ENCODE assay signal across 8 cellular contexts in genomic region chr3:119322021-119322522, GRCh38. TPM values are rescaled to one million over a fixed set of nuclear protein-coding genes. Genes with fewer than 3 reads are reported as not detected.
A peak's percentile ranks its signal among the peaks of the same experiment; 100 is the strongest.
DNase-seq lines count a peak whose midpoint lies in the region; ATAC-seq and TF ChIP-seq lines count a peak whose summit lies in the region.

No MANE protein-coding gene starts in this region.

- peak overlapping the region; percentile 87 to 94 (median 90) for H3K4me3 Mint-ChIP-seq in CD4-positive, CD25-positive, alpha-beta regulatory T cell

- H3K14ac ChIP-seq in mesenchymal stem cell (ENCODE audit: low read length in 2 of 2): peak overlapping the region in 1 of 2 experiments; percentile 96

- no peak for ATAC-seq in CD4-positive, CD25-positive, alpha-beta regulatory T cell (ENCODE audit: low read depth in 2 of 2)
- ATAC-seq in HG03378 (IDR thresholded peaks at IDR 0.05; ENCODE audit: unreplicated experiment) (no peak), HG03342 (IDR thresholded peaks at IDR 0.05; ENCODE audit: unreplicated experiment) (no peak)

- peak overlapping the region; percentile 93 for H3K27ac ChIP-seq in CD4-positive, CD25-positive, alpha-beta regulatory T cell (ENCODE audit: insufficient read depth, low read length, poor library complexity, severe bottlenecking)
- H3K27ac ChIP-seq in HUES6 (ENCODE audit: low read depth, low read length) (peak overlapping the region; percentile 67; the same call in 1 of the 2 replicates), mammary epithelial cell (ENCODE audit: insufficient read depth, low read depth, low read length) (peak overlapping the region; percentile 65), mesenchymal stem cell (ENCODE audit: low read length, poor library complexity, severe bottlenecking) (peak overlapping the region; percentile 81)

- peak overlapping the region; percentile 99 for H4K8ac ChIP-seq in mesenchymal stem cell (ENCODE audit: low read length)

- no peaks in the 10 kb centered on the region for H3K79me2 ChIP-seq in mammary epithelial cell (ENCODE audit: insufficient read depth, low read length)

- peak overlapping the region; percentile 96 for H4K91ac ChIP-seq in mesenchymal stem cell (ENCODE audit: low read length)

- 7% methylated on average over 4 of the region's 4 CpGs for WGBS in mammary epithelial cell (ENCODE audit: low coverage, missing lambda C conversion rate)
- 5% methylated on average over 4 of the region's 4 CpGs for WGBS in mesenchymal stem cell

- H3K4me1 ChIP-seq in CD4-positive, CD25-positive, alpha-beta regulatory T cell (ENCODE audit: control insufficient read depth, insufficient read depth, low read length, poor library complexity, severe bottlenecking): peaks cover 20% of the 10 kb centered on the region
- H3K4me1 ChIP-seq in HUES6 (ENCODE audit: control insufficient read depth, insufficient read depth, low read length): peaks cover 30% of the 10 kb centered on the region
- peaks cover 19% of the 10 kb centered on the region for H3K4me1 ChIP-seq in mammary epithelial cell (ENCODE audit: insufficient read depth, low read length)
- H3K4me1 ChIP-seq in mesenchymal stem cell (ENCODE audit: control insufficient read depth, insufficient read depth, low read depth, low read length): peaks cover 11% of the 10 kb centered on the region

- no peaks in the 10 kb centered on the region for H3K9me3 ChIP-seq in CD4-positive, CD25-positive, alpha-beta regulatory T cell (ENCODE audit: control insufficient read depth in 2 of 2, low read length in 2 of 2)
- H3K9me3 ChIP-seq in HUES6 (ENCODE audit: control insufficient read depth, insufficient read depth, low read depth, low read length) (no peaks in the 10 kb centered on the region), mammary epithelial cell (replicated peaks; ENCODE audit: insufficient read depth, low read length) (no peaks in the 10 kb centered on the region), mesenchymal stem cell (ENCODE audit: control insufficient read depth, low read length) (no peaks in the 10 kb centered on the region)

- peaks cover 19% of the 10 kb centered on the region for H3K79me1 ChIP-seq in mesenchymal stem cell (replicated peaks; ENCODE audit: low read length, poor library complexity, severe bottlenecking)

- peak overlapping the region; percentile 11 for H2AK5ac ChIP-seq in mesenchymal stem cell (ENCODE audit: low read length, severe bottlenecking)

- dilution Hi-C loops in mammary epithelial cell (cut with HindIII; ENCODE audit: low sequenced_read_pairs): no loop called here

- H3K9ac ChIP-seq in HUES6 (ENCODE audit: low read length) (peak overlapping the region; percentile 82), mammary epithelial cell (ENCODE audit: insufficient read depth, low read length) (peak overlapping the region; percentile 56), mesenchymal stem cell (ENCODE audit: low read length) (peak overlapping the region; percentile 92)

- H2BK120ac ChIP-seq in mesenchymal stem cell (ENCODE audit: low read depth, low read length): peak overlapping the region; percentile 91

- no peak for TF ChIP-seq CTCF in mammary epithelial cell (conservative IDR thresholded peaks at IDR 0.05 in 1 of 2, IDR thresholded peaks at IDR 0.05 in 1 of 2; ENCODE audit: extremely low read depth in 1 of 2, insufficient read depth in 1 of 2, low read depth in 1 of 2, low read length in 2 of 2)

- BruUV-seq in mammary epithelial cell (replicated peaks; lab: Mats Ljungman, UMichigan): TSS peak; percentile 37

- peak overlapping the region; percentile 69 to 97 (median 94) for H3K27ac Mint-ChIP-seq in CD4-positive, CD25-positive, alpha-beta regulatory T cell

- peak overlapping the region; percentile 99 for H2BK15ac ChIP-seq in mesenchymal stem cell (ENCODE audit: low read depth, poor library complexity, severe bottlenecking)

- peak overlapping the region; percentile 92 for H3K18ac ChIP-seq in mesenchymal stem cell (ENCODE audit: low read depth in 1 of 2, low read length in 2 of 2)

- no peaks in the 10 kb centered on the region for H4K20me1 ChIP-seq in mammary epithelial cell (ENCODE audit: insufficient read depth, low read length)

- no peaks in the 10 kb centered on the region for H3K9me3 Mint-ChIP-seq in CD4-positive, CD25-positive, alpha-beta regulatory T cell

- in situ Hi-C loops in mammary epithelial cell (cut with MboI; ENCODE audit: low sequenced_read_pairs in 2 of 2): no loop called here

- H3K27me3 Mint-ChIP-seq in CD4-positive, CD25-positive, alpha-beta regulatory T cell: peaks cover 4% of the 10 kb centered on the region

- peak overlapping the region; percentile 88 for H2BK5ac ChIP-seq in mesenchymal stem cell (ENCODE audit: low read depth, low read length, poor library complexity, severe bottlenecking)

- no peaks in the 10 kb centered on the region for H3K36me3 ChIP-seq in CD4-positive, CD25-positive, alpha-beta regulatory T cell (ENCODE audit: control insufficient read depth, insufficient read depth, low read length)
- H3K36me3 ChIP-seq in HUES6 (ENCODE audit: control insufficient read depth, insufficient read depth, low read length) (no peaks in the 10 kb centered on the region), mammary epithelial cell (ENCODE audit: insufficient read depth, low read length) (no peaks in the 10 kb centered on the region), mesenchymal stem cell (ENCODE audit: control insufficient read depth in 1 of 2, insufficient read depth in 2 of 2, low read depth in 1 of 2, low read length in 2 of 2) (no peaks in the 10 kb centered on the region)

- H2AFZ ChIP-seq in mammary epithelial cell (ENCODE audit: low read depth, low read length) (peak overlapping the region; percentile 91), mesenchymal stem cell (ENCODE audit: low read depth, low read length) (peak overlapping the region; percentile 60)

- H3K4me2 ChIP-seq in mammary epithelial cell (ENCODE audit: insufficient read depth, low read depth, low read length) (peak overlapping the region; percentile 96), mesenchymal stem cell (ENCODE audit: low read length, poor library complexity, severe bottlenecking) (peak overlapping the region; percentile 100)

- H2BK12ac ChIP-seq in mesenchymal stem cell (ENCODE audit: low read length in 2 of 2): peak overlapping the region in 1 of 2 experiments; percentile 37

- no peaks in the 10 kb centered on the region for H3K27me3 ChIP-seq in CD4-positive, CD25-positive, alpha-beta regulatory T cell (ENCODE audit: control insufficient read depth, insufficient read depth, low read length)
- no peaks in the 10 kb centered on the region for H3K27me3 ChIP-seq in HUES6 (ENCODE audit: control insufficient read depth, insufficient read depth, low read length)
- H3K27me3 ChIP-seq in mammary epithelial cell (ENCODE audit: insufficient read depth, low read length): no peaks in the 10 kb centered on the region
- no peaks in the 10 kb centered on the region for H3K27me3 ChIP-seq in mesenchymal stem cell (ENCODE audit: control insufficient read depth in 1 of 2, insufficient read depth in 1 of 2, low read length in 2 of 2)

- H3K4me3 ChIP-seq in CD4-positive, CD25-positive, alpha-beta regulatory T cell (ENCODE audit: low read depth, low read length): peak overlapping the region; percentile 65
- H3K4me3 ChIP-seq in HUES6 (ENCODE audit: low read depth, low read length) (peak overlapping the region; percentile 70), mammary epithelial cell (replicated peaks in 1 of 3; ENCODE audit: insufficient read depth in 1 of 3, low read depth in 2 of 3, low read length in 3 of 3) (peak overlapping the region; percentile 49 to 54 (median 51)), mesenchymal stem cell (ENCODE audit: insufficient read depth in 1 of 2, low read depth in 1 of 2, low read length in 2 of 2) (peak overlapping the region; percentile 61 to 73)

- no peak for DNase-seq in CD4-positive, CD25-positive, alpha-beta regulatory T cell
- DNase-seq in mammary epithelial cell (peak; percentile 51), mesenchymal stem cell (peak; percentile 45), NCI-H2081 treated with DMSO at 0.1 percent for 48 hours (lab: John Stamatoyannopoulos, UW) (no peak)
- DNase-seq in stimulated activated CD4-positive, alpha-beta T cell treated with anti-CD3 and anti-CD28 coated beads, Interleukin-2, amount 100 ng/mL, for 24 hours: no peak

- H3K4ac ChIP-seq in mesenchymal stem cell (ENCODE audit: low read depth in 1 of 2, low read length in 2 of 2): peak overlapping the region; percentile 39 to 94

- CTCF ChIA-PET in mammary epithelial cell (lab: Charles Lee; ENCODE audit: low non-redundant PET): interaction anchor here (0.7 kb wide), 1 partner anchor 81 kb away, joined by 3 read pairs; no protein-coding TSS in a partner anchor

- peaks cover 10 to 44% (median 26%) of the 10 kb centered on the region in 4 donors for H3K4me1 Mint-ChIP-seq in CD4-positive, CD25-positive, alpha-beta regulatory T cell

- H3K23ac ChIP-seq in mesenchymal stem cell (ENCODE audit: low read length in 2 of 2): no peak overlapping the region

- peaks cover 4% of the 10 kb centered on the region for H3K36me3 Mint-ChIP-seq in CD4-positive, CD25-positive, alpha-beta regulatory T cell

- intact Hi-C loops in mammary epithelial cell (cut with micrococcal nuclease): loop anchor here (2.0 kb wide), 1 partner anchor 27 kb away; the partner anchor contains the start of gene ARHGAP31

RNA-seq across cellular contexts. Expression of gene ARHGAP31, which starts 27.9 kb away (rescaled TPM):
- 13.6 TPM for total RNA-seq in CD4-positive, CD25-positive, alpha-beta regulatory T cell
- polyA plus RNA-seq in CD4-positive, CD25-positive, alpha-beta regulatory T cell: 1 to 10 TPM; 2.6 to 5.1 (median 4.1) TPM
- total RNA-seq in mammary epithelial cell: 10 to 100 TPM in 1 of 2 donors, 1 to 10 TPM in 1; 8.7 to 11.5 TPM
- 3.1 TPM for polyA plus RNA-seq in mammary epithelial cell
- polyA minus RNA-seq in mammary epithelial cell: 15.5 TPM
- 6.4 TPM for polyA plus RNA-seq in mesenchymal stem cell (2013, experiment 1 of 2)
- polyA plus RNA-seq in mesenchymal stem cell (2013, experiment 2 of 2): 6.3 TPM

Comparison
In these comparisons a context has a peak if more than half of its experiments do, and no peak if none do; other contexts are left out.
1. DNase-seq: peak in mammary epithelial cell (single experiment) and mesenchymal stem cell (single experiment); none in CD4-positive, CD25-positive, alpha-beta regulatory T cell (0 of 3), NCI-H2081 treated with DMSO at 0.1 percent for 48 hours (single experiment) and stimulated activated CD4-positive, alpha-beta T cell treated with anti-CD3 and anti-CD28 coated beads, Interleukin-2, amount 100 ng/mL, for 24 hours (0 of 2).
2. Peak in every context shown above with its lines, with median percentiles within 50 percentile points of each other: H3K27ac ChIP-seq, H3K4me3 ChIP-seq and H3K9ac ChIP-seq.